Comparison of ENCODE assay signal across 9 cellular contexts in the genomic region with DNA sequence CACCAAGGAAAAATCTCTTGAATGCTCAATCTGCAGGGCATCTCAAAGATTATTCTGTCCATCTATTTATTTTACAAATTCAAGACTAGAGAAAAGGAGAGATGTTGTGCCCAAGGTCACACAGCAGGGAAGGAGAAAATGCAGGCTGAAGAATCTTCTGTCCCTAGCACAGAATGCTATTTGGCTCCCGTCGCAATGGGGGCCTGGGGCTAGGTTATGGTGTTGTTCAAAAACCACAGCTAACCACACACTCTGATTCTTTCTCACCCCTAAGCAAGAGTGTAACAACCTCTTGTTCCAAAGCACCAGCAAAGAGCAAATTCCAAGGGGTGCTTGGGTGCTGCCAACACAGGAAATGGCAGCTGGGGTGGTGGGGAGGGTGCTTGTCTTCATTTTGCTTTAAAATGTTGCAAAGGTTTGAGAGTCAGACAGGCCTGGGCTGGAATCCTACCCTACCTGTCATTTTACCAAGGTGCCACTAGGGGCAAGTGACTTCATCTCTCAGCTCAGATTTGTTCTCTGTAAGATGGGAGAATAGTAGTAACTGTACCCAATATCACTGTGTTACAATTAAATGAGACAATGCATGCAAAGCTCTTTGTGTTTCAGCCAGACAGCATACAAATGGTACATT.
DNase-seq lines count a peak whose midpoint lies in the region; ATAC-seq and TF ChIP-seq lines count a peak whose summit lies in the region.
"Had no signal": no experiment of that assay in that cellular context is flagged by ENCODE, and none has a peak within 500 bp of the region (broad histone marks: within the 10 kb centered on the region; RNA-seq: fewer than 3 reads in every experiment).

No MANE protein-coding gene starts in this region.

- H3K36me3 Mint-ChIP-seq in CD4-positive, alpha-beta memory T cell = no peaks in the 10 kb centered on the region

- H3K27me3 Mint-ChIP-seq in CD4-positive, alpha-beta memory T cell = no peaks in the 10 kb centered on the region
- H3K27me3 Mint-ChIP-seq: activated B cell treated with CpG ODN at 0.5 μM for 24 hours had no signal

- POLR2A ChIA-PET in GM10248 (lab: Yijun Ruan, JAX) = no interaction called here
- POLR2A ChIA-PET in CD4-positive, alpha-beta memory T cell (lab: Charles Lee; ENCODE audit: partially characterized antibody) = no interaction called here

- H3K27ac ChIP-seq in CD4-positive, alpha-beta memory T cell (ENCODE audit: low read depth, low read length) = no peak overlapping the region
- H3K27ac ChIP-seq in substantia nigra (ENCODE audit: low read depth, low read length, poor library complexity, severe bottlenecking) = no peak overlapping the region

- no peaks in the 10 kb centered on the region for H3K36me3 ChIP-seq in CD4-positive, alpha-beta memory T cell (ENCODE audit: insufficient read depth, low read length)

- CTCF ChIA-PET in GM10248 (lab: Yijun Ruan, JAX) = interaction anchor here (1.0 to 3.0 kb wide), 7 partner anchors 9 to 95 kb away, joined by 3 to 22 read pairs (median 5); no protein-coding TSS in a partner anchor
- CTCF ChIA-PET in CD4-positive, alpha-beta memory T cell (lab: Charles Lee; ENCODE audit: partially characterized antibody) = no interaction called here

- H3K4me1 Mint-ChIP-seq in CD4-positive, alpha-beta memory T cell = no peaks in the 10 kb centered on the region
- H3K4me1 Mint-ChIP-seq: activated B cell treated with CpG ODN at 0.5 μM for 24 hours had no signal

- peak; percentile 28 for TF ChIP-seq CTCF in GM10248 (IDR thresholded peaks at IDR 0.05; ENCODE audit: control extremely low read depth, extremely low read depth, low read depth, missing control alignments)

- H3K4me3 Mint-ChIP-seq in CD4-positive, alpha-beta memory T cell = no peak overlapping the region
- H3K4me3 Mint-ChIP-seq: activated B cell treated with CpG ODN at 0.5 μM for 24 hours had no signal

- no peaks in the 10 kb centered on the region for H3K9me3 ChIP-seq in CD4-positive, alpha-beta memory T cell (ENCODE audit: control insufficient read depth in 1 of 2, low read length in 2 of 2)

- peaks cover 0 to 4% (median 1%) of the 10 kb centered on the region in 8 donors for H3K9me3 Mint-ChIP-seq in CD4-positive, alpha-beta memory T cell
- H3K9me3 Mint-ChIP-seq: activated B cell treated with CpG ODN at 0.5 μM for 24 hours had no signal

- no peak overlapping the region for H3K4me3 ChIP-seq in CD4-positive, alpha-beta memory T cell (ENCODE audit: low read length in 2 of 2)

- ATAC-seq in GM21515 (IDR thresholded peaks at IDR 0.05; ENCODE audit: unreplicated experiment) = peak; percentile 90

- no peaks in the 10 kb centered on the region for H3K4me1 ChIP-seq in CD4-positive, alpha-beta memory T cell (ENCODE audit: insufficient read depth, low read length)

- intact Hi-C loops in CD4-positive, alpha-beta memory T cell (cut with micrococcal nuclease) = no loop called here

- no peak overlapping the region for H3K27ac Mint-ChIP-seq in CD4-positive, alpha-beta memory T cell
- H3K27ac Mint-ChIP-seq: activated B cell treated with CpG ODN at 0.5 μM for 24 hours had no signal

- no peaks in the 10 kb centered on the region for H3K27me3 ChIP-seq in CD4-positive, alpha-beta memory T cell (ENCODE audit: insufficient read depth, low read length)

- DNase-seq in GM10248 (ENCODE audit: extremely low spot score) = peak; percentile 18
- peak; percentile 41 for DNase-seq in HuH-7.5 (ENCODE audit: low spot score)
- peak; percentile 61 for DNase-seq in dermis blood vessel endothelial cell
- peak; percentile 31 for DNase-seq in renal cortical epithelial cell (ENCODE audit: low read depth)
- DNase-seq in CD4-positive, alpha-beta memory T cell = no peak
- no peak for DNase-seq in substantia nigra (lab: John Stamatoyannopoulos, UW)
- DNase-seq in NCI-H345 treated with DMSO at 0.1 percent for 48 hours (lab: John Stamatoyannopoulos, UW; ENCODE audit: unreplicated experiment) = no peak
- DNase-seq: activated B cell treated with CpG ODN at 0.5 μM for 24 hours had no signal

Comparison
In these comparisons a context has a peak if more than half of its experiments do, and no peak if none do; other contexts are left out.
1. DNase-seq: peak in GM10248 (single experiment), HuH-7.5 (single experiment), dermis blood vessel endothelial cell (single experiment) and renal cortical epithelial cell (single experiment); none in CD4-positive, alpha-beta memory T cell (0 of 5), substantia nigra (0 of 49) and NCI-H345 treated with DMSO at 0.1 percent for 48 hours (single experiment).